In genomic region chr9:86517475-86517874, GRCh38 we compare ENCODE assay signal across 33 cellular contexts.
DNase-seq lines count a peak whose midpoint lies in the region; ATAC-seq and TF ChIP-seq lines count a peak whose summit lies in the region.
"Had no signal": no experiment of that assay in that cellular context is flagged by ENCODE, and none has a peak within 500 bp of the region (broad histone marks: within the 10 kb centered on the region; RNA-seq: fewer than 3 reads in every experiment).

No MANE protein-coding gene starts in this region.

- 25% methylated on average over 1 of the region's 1 CpG for WGBS in prostate gland

- TF ChIP-seq POLR2A in prostate gland (IDR thresholded peaks at IDR 0.05) = no peak

- H3K4me3 ChIP-seq in HEK293 (ENCODE audit: low read depth, low read length) (no peak overlapping the region), LNCaP clone FGC (ENCODE audit: low read depth, low read length) (no peak overlapping the region), prostate gland (no peak overlapping the region)
- H3K4me3 ChIP-seq: A549; BLaER1; BLaER1 treated with 17β-estradiol and CSF1 and Interleukin-3, amounts not matched to agents 10 nM and 100 nM had no signal

- H3K27ac ChIP-seq in HEK293 (ENCODE audit: extremely low read depth, low read depth, low read length) (no peak overlapping the region), VCaP (peak overlapping the region; percentile 7; the same call in 1 of the 2 replicates), prostate gland (peak overlapping the region; percentile 6 to 17)
- H3K27ac ChIP-seq: 22Rv1; A549; BLaER1; BLaER1 treated with 17β-estradiol and CSF1 and Interleukin-3, amounts not matched to agents 10 nM and 100 nM; C4-2B had no signal

- intact Hi-C loops in prostate gland (cut with DNase I) = no loop called here

- no peaks in the 10 kb centered on the region for H3K27me3 ChIP-seq in prostate gland (replicated peaks; ENCODE audit: insufficient read depth)
- H3K27me3 ChIP-seq: BE2C; BLaER1 treated with 17β-estradiol and CSF1 and Interleukin-3, amounts not matched to agents 10 nM and 100 nM had no signal

- CTCF ChIA-PET in HEK293 (lab: Yijun Ruan, JAX) = interaction anchor here (1.0 kb wide), 1 partner anchor 31 kb away, joined by 3 read pairs; no protein-coding TSS in a partner anchor

- DNase-seq in LNCaP clone FGC (ENCODE audit: low read depth) = peak; percentile 28
- DNase-seq in prostate gland (ENCODE audit: low spot score) = no peak
- DNase-seq in NCI-H748 treated with DMSO at 0.1 percent for 48 hours (lab: John Stamatoyannopoulos, UW) = no peak
- no peak for DNase-seq in COLO829 (ENCODE audit: low spot score)
- no peak for DNase-seq in activated effector memory CD4-positive, alpha-beta T cell treated with Interleukin-2 at 50 U/mL for 16 hours
- DNase-seq: 8988T; ACHN; AML-193; BE2C; C1 segment of cervical spinal cord; Caco-2; Calu3; CD4-positive, alpha-beta memory T cell; CD4-positive, alpha-beta T cell; CD4-positive, CD25-positive, alpha-beta regulatory T cell; CD8-positive, alpha-beta memory T cell; CD8-positive, alpha-beta T cell; COR-L47; DMS 273 treated with DMSO at 0.1 percent for 48 hours; DMS153; DMS53; DMS79; DMS79 treated with DMSO at 0.1 percent for 48 hours; DND-41; EL had no signal

- POLR2A ChIA-PET in HEK293 (lab: Yijun Ruan, JAX) = no interaction called here

- H3K4me1 ChIP-seq in HEK293 (ENCODE audit: control insufficient read depth, insufficient read depth, low read length) = no peaks in the 10 kb centered on the region
- no peaks in the 10 kb centered on the region for H3K4me1 ChIP-seq in prostate gland (replicated peaks)
- H3K4me1 ChIP-seq: A549, BE2C, Caco-2 had no signal

- H3K36me3 ChIP-seq in HEK293 (ENCODE audit: control insufficient read depth in 2 of 2, insufficient read depth in 1 of 2, low read length in 2 of 2) (no peaks in the 10 kb centered on the region), prostate gland (no peaks in the 10 kb centered on the region)
- H3K36me3 ChIP-seq: BE2C; BLaER1; BLaER1 treated with 17β-estradiol and CSF1 and Interleukin-3, amounts not matched to agents 10 nM and 100 nM had no signal

- no peaks in the 10 kb centered on the region for H3K9me3 ChIP-seq in HEK293 (ENCODE audit: control insufficient read depth, insufficient read depth, low read depth, low read length)
- no peaks in the 10 kb centered on the region for H3K9me3 ChIP-seq in prostate gland
- H3K9me3 ChIP-seq: A549, BE2C, BLaER1, Caco-2 had no signal

- TF ChIP-seq CTCF in HEK293 (tag by site-specific recombination; IDR thresholded peaks at IDR 0.05) (no peak), LNCaP clone FGC (IDR thresholded peaks at IDR 0.05; ENCODE audit: control insufficient read depth, extremely low read depth, insufficient read depth) (no peak), VCaP (conservative IDR thresholded peaks at IDR 0.05) (no peak), prostate gland (IDR thresholded peaks at IDR 0.05) (no peak)

- no peak for ATAC-seq in GM19467 (IDR thresholded peaks at IDR 0.05; ENCODE audit: unreplicated experiment)
- ATAC-seq: A549; CD8-positive, alpha-beta T cell had no signal

TF ChIP-seq in HEK293, 187 proteins besides CTCF, POLR2A, EP300 and RAD21:
- TF ChIP-seq ZNF585B (tag by site-specific recombination; IDR thresholded peaks at IDR 0.05) (peak; percentile 57), ZNF510 (tag by site-specific recombination; IDR thresholded peaks at IDR 0.05; ENCODE audit: insufficient replicate concordance) (no peak)
